8 cellular contexts compared by ENCODE assay signal in the genomic region with DNA sequence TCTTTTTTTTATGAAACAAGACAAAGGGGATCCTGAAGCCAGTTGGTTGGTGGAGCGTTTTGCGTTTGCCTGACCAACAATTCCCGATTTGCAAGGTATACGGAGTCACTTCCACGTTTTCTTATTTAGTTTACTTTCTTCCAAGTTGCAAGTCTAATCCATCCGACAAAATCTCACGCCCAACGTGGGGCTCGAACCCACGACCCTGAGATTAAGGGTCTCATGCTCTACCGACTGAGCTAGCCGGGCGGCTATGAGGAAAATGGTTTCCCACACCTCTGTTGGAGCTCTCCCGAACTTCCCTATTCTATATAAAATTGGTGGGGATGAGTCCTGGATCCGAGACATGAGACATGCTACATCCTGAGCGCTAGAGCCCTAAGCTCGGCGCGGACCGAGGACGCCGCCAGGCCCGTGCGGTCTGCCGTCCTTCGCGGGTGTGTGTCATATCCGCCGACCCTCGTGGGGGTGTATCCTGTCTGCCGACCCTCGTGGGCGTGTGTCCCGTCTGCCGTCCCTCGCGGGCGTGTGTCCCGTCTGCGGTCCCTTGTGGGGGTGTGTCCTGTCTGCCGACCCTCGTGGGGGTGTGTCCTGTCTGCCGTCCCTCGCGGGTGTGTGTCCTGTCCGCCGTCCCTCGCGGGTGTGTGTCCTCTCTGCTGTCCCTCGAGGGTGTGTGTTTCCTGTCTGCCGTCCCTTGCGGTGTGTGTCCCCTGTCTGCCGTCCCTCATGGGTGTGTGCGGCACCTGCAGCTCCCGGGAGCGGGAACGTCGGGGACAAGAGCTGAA. TPM values are rescaled to one million over a fixed set of nuclear protein-coding genes. Genes with fewer than 3 reads are reported as not detected.
DNase-seq lines count a peak whose midpoint lies in the region; ATAC-seq and TF ChIP-seq lines count a peak whose summit lies in the region.

No MANE protein-coding gene starts in this region.

- peak overlapping the region; percentile 89 for H3K27ac Mint-ChIP-seq in activated naive CD8-positive, alpha-beta T cell treated with anti-CD3 and anti-CD28 coated beads, Interleukin-2, amount 10 ng/mL, durations not matched to agents 7 days and 5 days

- DNase-seq in DMS153 (lab: John Stamatoyannopoulos, UW) (peak; percentile 71), M059J (ENCODE audit: low read depth) (peak; percentile 96), SJCRH30 (peak; percentile 84 to 90), heart left ventricle (peak; percentile 39 to 72 (median 57)), pons (ENCODE audit: low spot score) (peak; percentile 62), GM10266 (ENCODE audit: extremely low spot score) (no peak)
- DNase-seq in activated naive CD8-positive, alpha-beta T cell treated with anti-CD3 and anti-CD28 coated beads, Interleukin-2, amount 10 ng/mL, durations not matched to agents 7 days and 5 days, result peak; percentile 67

- peak overlapping the region; percentile 84 for H3K4me3 Mint-ChIP-seq in activated naive CD8-positive, alpha-beta T cell treated with anti-CD3 and anti-CD28 coated beads, Interleukin-2, amount 10 ng/mL, durations not matched to agents 7 days and 5 days

- no peak for TF ChIP-seq POLR2A in heart left ventricle (IDR thresholded peaks at IDR 0.05)

- H3K27ac ChIP-seq in SJCRH30 (no peak overlapping the region), heart left ventricle (peak overlapping the region; percentile 81 to 94 (median 88))

- no peak for TF ChIP-seq CTCF in heart left ventricle (IDR thresholded peaks at IDR 0.05)
- no peak for TF ChIP-seq CTCF in GM10266 (IDR thresholded peaks at IDR 0.05; ENCODE audit: control insufficient read depth, insufficient read depth, low read depth, missing control alignments)

- H3K4me1 Mint-ChIP-seq in activated naive CD8-positive, alpha-beta T cell treated with anti-CD3 and anti-CD28 coated beads, Interleukin-2, amount 10 ng/mL, durations not matched to agents 7 days and 5 days, result peaks cover 27% of the 10 kb centered on the region

- H3K4me3 ChIP-seq in SJCRH30 (peak overlapping the region; percentile 73), heart left ventricle (peak overlapping the region; percentile 47 to 84 (median 73))

- peaks cover 2% of the 10 kb centered on the region for H3K36me3 Mint-ChIP-seq in activated naive CD8-positive, alpha-beta T cell treated with anti-CD3 and anti-CD28 coated beads, Interleukin-2, amount 10 ng/mL, durations not matched to agents 7 days and 5 days

- H3K36me3 ChIP-seq in SJCRH30, result no peaks in the 10 kb centered on the region
- no peaks in the 10 kb centered on the region for H3K36me3 ChIP-seq in heart left ventricle

- no peaks in the 10 kb centered on the region for H3K9me3 Mint-ChIP-seq in activated naive CD8-positive, alpha-beta T cell treated with anti-CD3 and anti-CD28 coated beads, Interleukin-2, amount 10 ng/mL, durations not matched to agents 7 days and 5 days

- POLR2A ChIA-PET in activated naive CD8-positive, alpha-beta T cell treated with anti-CD3 and anti-CD28 coated beads, Interleukin-2, amount 10 ng/mL, durations not matched to agents 7 days and 5 days (lab: Charles Lee), result interaction anchor here (0.6 to 2.5 kb wide), 12 partner anchors 12 to 932 kb away, joined by 3 to 10 read pairs (median 5); a partner anchor contains a TSS

- H3K4me1 ChIP-seq in SJCRH30 (no peaks in the 10 kb centered on the region), heart left ventricle (peaks cover 0 to 29% (median 12%) of the 10 kb centered on the region in 12 donors)

- ATAC-seq in activated naive CD8-positive, alpha-beta T cell treated with anti-CD3 and anti-CD28 coated beads, Interleukin-2, amount 10 ng/mL, durations not matched to agents 7 days and 5 days (ENCODE audit: low read depth), result peak; percentile 17
- ATAC-seq in heart left ventricle (peak in 3 of 4 donors; percentile 14 to 27 (median 15)), GM18870 (IDR thresholded peaks at IDR 0.05; ENCODE audit: unreplicated experiment) (no peak)

- H3K9me3 ChIP-seq in SJCRH30 (replicated peaks) (no peaks in the 10 kb centered on the region), heart left ventricle (peaks cover 0 to 9% (median 0%) of the 10 kb centered on the region in 12 donors)

- intact Hi-C loops in heart left ventricle (cut with DNase I), result loop anchor here in 1 of 10 donors (5.0 kb wide), 1 partner anchor 125 kb away; a partner anchor contains a TSS

- H3K27me3 ChIP-seq in SJCRH30, result no peaks in the 10 kb centered on the region
- peaks cover 0 to 4% (median 0%) of the 10 kb centered on the region in 9 donors for H3K27me3 ChIP-seq in heart left ventricle

- H3K27me3 Mint-ChIP-seq in activated naive CD8-positive, alpha-beta T cell treated with anti-CD3 and anti-CD28 coated beads, Interleukin-2, amount 10 ng/mL, durations not matched to agents 7 days and 5 days, result peaks cover 15% of the 10 kb centered on the region

- WGBS in heart left ventricle, 4 donors, result 1 to 4% (median 1%) methylated on average over 16 to 58 of the region's 58 CpGs

RNA-seq across cellular contexts. Expression of a gene that starts 22.6 kb away (rescaled TPM):
- 1.1 and 6.2 TPM in 2 replicates for total RNA-seq in M059J (2014; rRNA removed; shearing (Covaris generic))
- total RNA-seq in SJCRH30 (2014; rRNA removed; shearing (Covaris generic)), result 2.5 and 3.0 TPM in 2 replicates
- 10 to 100 TPM; 12.9 to 13.3 TPM for total RNA-seq in activated naive CD8-positive, alpha-beta T cell treated with anti-CD3 and anti-CD28 coated beads, Interleukin-2, amount 10 ng/mL, durations not matched to agents 7 days and 5 days
- 10 to 100 TPM in 2 of 9 donors, 1 to 10 TPM in 7; 6.7 to 14.3 (median 8.2) TPM for total RNA-seq in heart left ventricle
- 10 to 100 TPM in 1 of 2 donors, 1 to 10 TPM in 1; 8.7 to 14.2 TPM for polyA plus RNA-seq in heart left ventricle

RNA-seq across cellular contexts. Expression of a gene that starts 30.6 kb away (rescaled TPM):
- total RNA-seq in M059J (2014; rRNA removed; shearing (Covaris generic)), result 0.15 TPM in 1 of 2 replicates, not detected in the other
- 0.47 TPM in 1 of 2 replicates, not detected in the other for total RNA-seq in SJCRH30 (2014; rRNA removed; shearing (Covaris generic))
- total RNA-seq in activated naive CD8-positive, alpha-beta T cell treated with anti-CD3 and anti-CD28 coated beads, Interleukin-2, amount 10 ng/mL, durations not matched to agents 7 days and 5 days, result not detected
- not detected for total RNA-seq in heart left ventricle
- not detected for polyA plus RNA-seq in heart left ventricle

RNA-seq across cellular contexts. Expression of a gene that starts 45.0 kb away (rescaled TPM):
- total RNA-seq in M059J (2014; rRNA removed; shearing (Covaris generic)), result 13.5 and 15.4 TPM in 2 replicates
- total RNA-seq in SJCRH30 (2014; rRNA removed; shearing (Covaris generic)), result 12.9 and 13.7 TPM in 2 replicates
- not detected for total RNA-seq in activated naive CD8-positive, alpha-beta T cell treated with anti-CD3 and anti-CD28 coated beads, Interleukin-2, amount 10 ng/mL, durations not matched to agents 7 days and 5 days
- 10 to 100 TPM in 2 of 9 donors, 1 to 10 TPM in 7; 7.4 to 19.8 (median 8.1) TPM for total RNA-seq in heart left ventricle
- 10 to 100 TPM; 13.9 to 17.0 TPM for polyA plus RNA-seq in heart left ventricle

RNA-seq across cellular contexts. Expression of a gene that starts 58.3 kb away (rescaled TPM):
- total RNA-seq in M059J (2014; rRNA removed; shearing (Covaris generic)), result not detected in 2 replicates
- total RNA-seq in SJCRH30 (2014; rRNA removed; shearing (Covaris generic)), result 0.73 and 0.76 TPM in 2 replicates
- total RNA-seq in activated naive CD8-positive, alpha-beta T cell treated with anti-CD3 and anti-CD28 coated beads, Interleukin-2, amount 10 ng/mL, durations not matched to agents 7 days and 5 days, result under 1 TPM; 0.37 to 0.39 TPM
- total RNA-seq in heart left ventricle, result not detected
- polyA plus RNA-seq in heart left ventricle, result not detected

Comparison
In these comparisons a context has a peak if more than half of its experiments do, and no peak if none do; other contexts are left out.
1. RNA of a gene that starts 45.0 kb away (total RNA-seq): 13.5 to 15.4 TPM in M059J, 12.9 to 13.7 TPM in SJCRH30 and 7.4 to 19.8 TPM in heart left ventricle; not detected in activated naive CD8-positive, alpha-beta T cell treated with anti-CD3 and anti-CD28 coated beads, Interleukin-2, amount 10 ng/mL, durations not matched to agents 7 days and 5 days; every median in the first group is over 4 times any median in the second.